ENCODE assay signal across 8 cellular contexts in genomic region chr22:46537221-46537945, GRCh38. TPM values are rescaled to one million over a fixed set of nuclear protein-coding genes. Genes with fewer than 3 reads are reported as not detected.
DNase-seq lines count a peak whose midpoint lies in the region; ATAC-seq and TF ChIP-seq lines count a peak whose summit lies in the region.

A gene with protein sequence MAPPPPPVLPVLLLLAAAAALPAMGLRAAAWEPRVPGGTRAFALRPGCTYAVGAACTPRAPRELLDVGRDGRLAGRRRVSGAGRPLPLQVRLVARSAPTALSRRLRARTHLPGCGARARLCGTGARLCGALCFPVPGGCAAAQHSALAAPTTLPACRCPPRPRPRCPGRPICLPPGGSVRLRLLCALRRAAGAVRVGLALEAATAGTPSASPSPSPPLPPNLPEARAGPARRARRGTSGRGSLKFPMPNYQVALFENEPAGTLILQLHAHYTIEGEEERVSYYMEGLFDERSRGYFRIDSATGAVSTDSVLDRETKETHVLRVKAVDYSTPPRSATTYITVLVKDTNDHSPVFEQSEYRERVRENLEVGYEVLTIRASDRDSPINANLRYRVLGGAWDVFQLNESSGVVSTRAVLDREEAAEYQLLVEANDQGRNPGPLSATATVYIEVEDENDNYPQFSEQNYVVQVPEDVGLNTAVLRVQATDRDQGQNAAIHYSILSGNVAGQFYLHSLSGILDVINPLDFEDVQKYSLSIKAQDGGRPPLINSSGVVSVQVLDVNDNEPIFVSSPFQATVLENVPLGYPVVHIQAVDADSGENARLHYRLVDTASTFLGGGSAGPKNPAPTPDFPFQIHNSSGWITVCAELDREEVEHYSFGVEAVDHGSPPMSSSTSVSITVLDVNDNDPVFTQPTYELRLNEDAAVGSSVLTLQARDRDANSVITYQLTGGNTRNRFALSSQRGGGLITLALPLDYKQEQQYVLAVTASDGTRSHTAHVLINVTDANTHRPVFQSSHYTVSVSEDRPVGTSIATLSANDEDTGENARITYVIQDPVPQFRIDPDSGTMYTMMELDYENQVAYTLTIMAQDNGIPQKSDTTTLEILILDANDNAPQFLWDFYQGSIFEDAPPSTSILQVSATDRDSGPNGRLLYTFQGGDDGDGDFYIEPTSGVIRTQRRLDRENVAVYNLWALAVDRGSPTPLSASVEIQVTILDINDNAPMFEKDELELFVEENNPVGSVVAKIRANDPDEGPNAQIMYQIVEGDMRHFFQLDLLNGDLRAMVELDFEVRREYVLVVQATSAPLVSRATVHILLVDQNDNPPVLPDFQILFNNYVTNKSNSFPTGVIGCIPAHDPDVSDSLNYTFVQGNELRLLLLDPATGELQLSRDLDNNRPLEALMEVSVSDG (N-terminal part only) (minus strand): TSS chr22:46537620. CDS start chr22:46537170, 450 bp downstream.

- peaks cover 4 to 10% of the 10 kb centered on the region in 2 donors for H3K4me1 ChIP-seq in ascending aorta
- H3K4me1 ChIP-seq in iPS-20b (ENCODE audit: insufficient read depth, low read length) = peaks cover 3% of the 10 kb centered on the region; the same call in 1 of the 2 replicates

- ATAC-seq in stimulated activated naive CD8-positive, alpha-beta T cell treated with anti-CD3 and anti-CD28 coated beads, Interleukin-15, Interleukin-2, amounts not matched to agents 100 U/mL and 50 U/mL, for 24 hours = peak; percentile 39
- ATAC-seq in GM19395 (IDR thresholded peaks at IDR 0.05; ENCODE audit: unreplicated experiment) (no peak), HG02938 (IDR thresholded peaks at IDR 0.05; ENCODE audit: unreplicated experiment) (no peak)

- intact Hi-C loops in ascending aorta (cut with DNase I) = no loop called here

- peak; percentile 76 for DNase-seq in Caki2 (ENCODE audit: low read depth)
- DNase-seq in ascending aorta (ENCODE audit: low spot score in 2 of 2) = no peak
- peak; percentile 31 for DNase-seq in stimulated activated naive CD8-positive, alpha-beta T cell treated with anti-CD3 and anti-CD28 coated beads, Interleukin-15, Interleukin-2, amounts not matched to agents 100 U/mL and 50 U/mL, for 24 hours
- no peak for DNase-seq in UCSD-AML1 (lab: John Stamatoyannopoulos, UW; ENCODE audit: unreplicated experiment)

- H3K4me3 ChIP-seq in ascending aorta (peak within 1 kb of the TSS; percentile 53 to 55), iPS-20b (ENCODE audit: low read length) (peak within 1 kb of the TSS; percentile 55; the same call in 1 of the 2 replicates)

- in situ Hi-C loops in Caki2 (cut with HindIII; ENCODE audit: low pct_unique_long_range_greater_than_20kb, low sequenced_read_pairs) = no loop called here

- peaks cover 8% of the 10 kb centered on the region for H3K27me3 ChIP-seq in ascending aorta
- H3K27me3 ChIP-seq in iPS-20b (ENCODE audit: insufficient read depth, low read length) = peaks cover 44% of the 10 kb centered on the region

- TF ChIP-seq EP300 in Ishikawa (IDR thresholded peaks at IDR 0.05; ENCODE audit: borderline replicate concordance) = peak; percentile 29; the same call in 1 of the 2 replicates

- H3K9ac ChIP-seq in iPS-20b (ENCODE audit: low read depth, low read length) = no peak within 1 kb of the TSS

- no peaks in the 10 kb centered on the region for H3K9me3 ChIP-seq in ascending aorta
- no peaks in the 10 kb centered on the region; the same call in 1 of the 2 replicates for H3K9me3 ChIP-seq in iPS-20b (ENCODE audit: insufficient read depth, low read depth, low read length)

- no peak within 1 kb of the TSS for H3K27ac ChIP-seq in ascending aorta
- H3K27ac ChIP-seq in iPS-20b (ENCODE audit: low read length) = no peak within 1 kb of the TSS

- TF ChIP-seq CTCF in ascending aorta (IDR thresholded peaks at IDR 0.05) = no peak

- no peaks in the 10 kb centered on the region for H3K36me3 ChIP-seq in ascending aorta
- peaks cover 4% of the 10 kb centered on the region for H3K36me3 ChIP-seq in iPS-20b (ENCODE audit: insufficient read depth, low read depth, low read length)

- peak; percentile 14; the same call in 1 of the 2 replicates for TF ChIP-seq RAD21 in Ishikawa (IDR thresholded peaks at IDR 0.05; ENCODE audit: low read depth)

TF ChIP-seq in Ishikawa, 13 proteins besides CTCF, POLR2A, EP300 and RAD21:
- TF ChIP-seq, protein P1, sequence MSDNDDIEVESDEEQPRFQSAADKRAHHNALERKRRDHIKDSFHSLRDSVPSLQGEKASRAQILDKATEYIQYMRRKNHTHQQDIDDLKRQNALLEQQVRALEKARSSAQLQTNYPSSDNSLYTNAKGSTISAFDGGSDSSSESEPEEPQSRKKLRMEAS (IDR thresholded peaks at IDR 0.05) = peak; percentile 12; the same call in 1 of the 2 replicates
- peak; percentile 83 for TF ChIP-seq YY1 (IDR thresholded peaks at IDR 0.05; ENCODE audit: low read depth)
- TF ChIP-seq, protein P2, sequence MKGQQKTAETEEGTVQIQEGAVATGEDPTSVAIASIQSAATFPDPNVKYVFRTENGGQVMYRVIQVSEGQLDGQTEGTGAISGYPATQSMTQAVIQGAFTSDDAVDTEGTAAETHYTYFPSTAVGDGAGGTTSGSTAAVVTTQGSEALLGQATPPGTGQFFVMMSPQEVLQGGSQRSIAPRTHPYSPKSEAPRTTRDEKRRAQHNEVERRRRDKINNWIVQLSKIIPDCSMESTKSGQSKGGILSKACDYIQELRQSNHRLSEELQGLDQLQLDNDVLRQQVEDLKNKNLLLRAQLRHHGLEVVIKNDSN (IDR thresholded peaks at IDR 0.05) = no peak
- peak; percentile 74 for TF ChIP-seq EGR1 (IDR thresholded peaks at IDR 0.05)

RNA-seq across cellular contexts. Expression of the gene that starts here (rescaled TPM):
- total RNA-seq in Caki2 (2014; rRNA removed; shearing (Covaris generic); ENCODE audit: low replicate concordance) = 94.1 and 98.7 TPM in 2 replicates
- total RNA-seq in ascending aorta = 10.5 TPM

Comparison
In these comparisons a context has a peak if more than half of its experiments do, and no peak if none do; other contexts are left out.
1. DNase-seq: peak in Caki2 (single experiment) and stimulated activated naive CD8-positive, alpha-beta T cell treated with anti-CD3 and anti-CD28 coated beads, Interleukin-15, Interleukin-2, amounts not matched to agents 100 U/mL and 50 U/mL, for 24 hours (single experiment); none in ascending aorta (0 of 2) and UCSD-AML1 (single experiment).